In genomic region chr19:52896431-52897148, GRCh38 we compare ENCODE assay signal across 6 cellular contexts. TPM values are rescaled to one million over a fixed set of nuclear protein-coding genes. Genes with fewer than 3 reads are reported as not detected.
DNase-seq lines count a peak whose midpoint lies in the region; TF ChIP-seq lines count a peak whose summit lies in the region.

No MANE protein-coding gene starts in this region.

- H3K4me1 Mint-ChIP-seq in IgD-negative memory B cell (peaks cover 8 to 14% (median 11%) of the 10 kb centered on the region in 3 donors), nephron progenitor cell (peaks cover 34% of the 10 kb centered on the region)

- H3K36me3 Mint-ChIP-seq in IgD-negative memory B cell, result peaks cover 9% of the 10 kb centered on the region
- H3K36me3 Mint-ChIP-seq in nephron progenitor cell (ENCODE audit: low read depth), result peaks cover 49% of the 10 kb centered on the region

- H3K9me3 Mint-ChIP-seq in IgD-negative memory B cell (peaks cover 0 to 9% (median 6%) of the 10 kb centered on the region in 3 donors), nephron progenitor cell (peaks cover 28% of the 10 kb centered on the region)

- peak overlapping the region; percentile 14 to 87 (median 74) for H3K27ac Mint-ChIP-seq in IgD-negative memory B cell
- H3K27ac Mint-ChIP-seq in nephron progenitor cell, result peak overlapping the region; percentile 99

- DNase-seq in DMS53 treated with DMSO at 0.1 percent for 48 hours (lab: John Stamatoyannopoulos, UW; ENCODE audit: unreplicated experiment) (peak; percentile 13), cerebellar cortex (ENCODE audit: low spot score) (peak; percentile 11), nephron progenitor cell (peak; percentile 20), ACHN (no peak), NCI-H2171 (lab: John Stamatoyannopoulos, UW) (no peak)

- no peaks in the 10 kb centered on the region for H3K27me3 Mint-ChIP-seq in IgD-negative memory B cell
- no peaks in the 10 kb centered on the region for H3K27me3 Mint-ChIP-seq in nephron progenitor cell (ENCODE audit: low read depth, poor library complexity)

- TF ChIP-seq CTCF in nephron progenitor cell (IDR thresholded peaks at IDR 0.05), result no peak

- in situ Hi-C loops in ACHN (cut with HindIII; ENCODE audit: low pct_ligation_motif_present, low pct_unique_long_range_greater_than_20kb, low sequenced_read_pairs), result no loop called here

- H3K4me3 Mint-ChIP-seq in IgD-negative memory B cell, result peak overlapping the region; percentile 92 to 98 (median 95)
- H3K4me3 Mint-ChIP-seq in nephron progenitor cell, result peak overlapping the region; percentile 94

RNA-seq across cellular contexts. Expression of gene ZNF320, which starts 0.8 kb away (rescaled TPM):
- 4.7 TPM for polyA plus RNA-seq in IgD-negative memory B cell

RNA-seq across cellular contexts. Expression of gene ZNF888, which starts 26.6 kb away (rescaled TPM):
- 2.1 TPM for polyA plus RNA-seq in IgD-negative memory B cell

RNA-seq across cellular contexts. Expression of gene ZNF468, which starts 39.2 kb away (rescaled TPM):
- 16.1 TPM for polyA plus RNA-seq in IgD-negative memory B cell

Comparison
In these comparisons a context has a peak if more than half of its experiments do, and no peak if none do; other contexts are left out.
1. DNase-seq: peak in DMS53 treated with DMSO at 0.1 percent for 48 hours (single experiment), cerebellar cortex (single experiment) and nephron progenitor cell (single experiment); none in ACHN (single experiment) and NCI-H2171 (single experiment).